24 cellular contexts compared by ENCODE assay signal in the genomic region with DNA sequence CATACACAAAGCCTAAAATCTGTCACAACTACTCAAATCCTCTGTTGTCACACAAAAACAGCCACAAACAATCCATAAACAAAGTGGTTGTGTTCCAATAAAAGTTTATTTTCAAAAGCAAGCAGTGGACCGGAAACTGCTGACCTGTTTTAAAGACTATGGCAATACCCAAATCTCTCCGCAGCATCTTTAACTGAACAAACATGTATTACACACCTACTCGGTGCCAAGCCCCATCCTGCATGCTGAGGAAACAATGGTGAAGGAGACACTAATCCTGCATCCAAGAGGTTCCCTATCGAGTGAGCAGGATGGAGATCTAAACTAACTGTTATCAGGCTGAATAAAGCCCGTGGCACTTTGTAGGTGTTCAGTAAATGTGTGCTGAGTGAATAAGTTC. TPM values are rescaled to one million over a fixed set of nuclear protein-coding genes. Genes with fewer than 3 reads are reported as not detected.
DNase-seq lines count a peak whose midpoint lies in the region; ATAC-seq and TF ChIP-seq lines count a peak whose summit lies in the region.
"Had no signal": no experiment of that assay in that cellular context is flagged by ENCODE, and none has a peak within 500 bp of the region (broad histone marks: within the 10 kb centered on the region; RNA-seq: fewer than 3 reads in every experiment).

No MANE protein-coding gene starts in this region.

- no peak for TF ChIP-seq EP300 in tibial nerve (IDR thresholded peaks at IDR 0.05)

- no peak overlapping the region for H3K4me3 Mint-ChIP-seq in T-helper 17 cell
- H3K4me3 Mint-ChIP-seq: CD14-positive monocyte; CD4-positive, alpha-beta T cell; CD8-positive, alpha-beta memory T cell had no signal

- DNase-seq in LNCaP clone FGC (ENCODE audit: low read depth) (peak; percentile 35), T-helper 17 cell (no peak), dorsolateral prefrontal cortex (no peak), tibial nerve (ENCODE audit: low spot score in 2 of 2) (no peak)
- no peak for DNase-seq in stimulated activated CD4-positive, alpha-beta T cell treated with anti-CD3 and anti-CD28 coated beads, Interleukin-2, amount 100 ng/mL, for 24 hours
- DNase-seq: 8988T; ACHN; AML-193; BE2C; CD4-positive, alpha-beta T cell; CD8-positive, alpha-beta memory T cell; DMS 273 treated with DMSO at 0.1 percent for 48 hours; DMS79; EL; GDM1; GOT3; H7; HCEC 1CT had no signal

- ATAC-seq in T-helper 17 cell (no peak), HG02852 (IDR thresholded peaks at IDR 0.05; ENCODE audit: unreplicated experiment) (no peak)
- ATAC-seq: GM12878 had no signal

- H3K4me1 ChIP-seq in tibial nerve = no peaks in the 10 kb centered on the region
- H3K4me1 ChIP-seq: BE2C; BLaER1 treated with 17β-estradiol and CSF1 and Interleukin-3, amounts not matched to agents 10 nM and 100 nM had no signal

- H3K36me3 ChIP-seq in tibial nerve = peaks cover 0 to 78% (median 8%) of the 10 kb centered on the region in 3 donors

- WGBS in tibial nerve, 2 donors = 90 to 91% methylated on average over 5 of the region's 5 CpGs

- intact Hi-C loops in dorsolateral prefrontal cortex (cut with DNase I) = no loop called here

- H3K9me3 ChIP-seq in T-helper 17 cell (ENCODE audit: control insufficient read depth, low read length, poor library complexity, severe bottlenecking) (no peaks in the 10 kb centered on the region), tibial nerve (no peaks in the 10 kb centered on the region)
- H3K9me3 ChIP-seq: A549; BE2C; BLaER1 treated with 17β-estradiol and CSF1 and Interleukin-3, amounts not matched to agents 10 nM and 100 nM had no signal

- TF ChIP-seq CTCF in LNCaP clone FGC (IDR thresholded peaks at IDR 0.05; ENCODE audit: control insufficient read depth, extremely low read depth, insufficient read depth) = no peak
- TF ChIP-seq CTCF in dorsolateral prefrontal cortex (IDR thresholded peaks at IDR 0.05 in 54 of 56, conservative IDR thresholded peaks at IDR 0.05 in 2 of 56; ENCODE audit: low read depth in 1 of 56, partially characterized antibody in 56 of 56) = no peak
- TF ChIP-seq CTCF in tibial nerve (IDR thresholded peaks at IDR 0.05) = no peak

- H3K27me3 ChIP-seq in dorsolateral prefrontal cortex (no peaks in the 10 kb centered on the region), tibial nerve (no peaks in the 10 kb centered on the region)
- H3K27me3 ChIP-seq: BE2C; BLaER1 treated with 17β-estradiol and CSF1 and Interleukin-3, amounts not matched to agents 10 nM and 100 nM had no signal

- H3K27me3 Mint-ChIP-seq in T-helper 17 cell = no peaks in the 10 kb centered on the region
- H3K27me3 Mint-ChIP-seq: CD4-positive, alpha-beta T cell; CD8-positive, alpha-beta memory T cell had no signal

- no peak for TF ChIP-seq POLR2A in tibial nerve (IDR thresholded peaks at IDR 0.05)

- H3K36me3 Mint-ChIP-seq in T-helper 17 cell (ENCODE audit: low read depth) = peaks cover 23% of the 10 kb centered on the region

- H3K4me3 ChIP-seq in LNCaP clone FGC (ENCODE audit: low read depth, low read length) (no peak overlapping the region), dorsolateral prefrontal cortex (no peak overlapping the region), tibial nerve (no peak overlapping the region)
- H3K4me3 ChIP-seq: A549; BLaER1 treated with 17β-estradiol and CSF1 and Interleukin-3, amounts not matched to agents 10 nM and 100 nM; GM12878 had no signal

- H3K27ac ChIP-seq in dorsolateral prefrontal cortex = peak overlapping the region in 38 of 59 donors; percentile 32 to 95 (median 90)
- peak overlapping the region; percentile 87 for H3K27ac ChIP-seq in temporal lobe (ENCODE audit: low read depth, low read length)
- no peak overlapping the region for H3K27ac ChIP-seq in tibial nerve
- H3K27ac ChIP-seq: A549; BLaER1 treated with 17β-estradiol and CSF1 and Interleukin-3, amounts not matched to agents 10 nM and 100 nM had no signal

- peak overlapping the region; percentile 82 for H3K27ac Mint-ChIP-seq in T-helper 17 cell
- H3K27ac Mint-ChIP-seq: CD4-positive, alpha-beta T cell had no signal

- H3K4me1 Mint-ChIP-seq in T-helper 17 cell = peaks cover 26% of the 10 kb centered on the region

RNA-seq across cellular contexts. Expression of a gene that starts 11.2 kb away (rescaled TPM):
- 10 to 100 TPM; 59.5 to 68.1 TPM for total RNA-seq in T-helper 17 cell
- total RNA-seq in dorsolateral prefrontal cortex = 100 to 1,000 TPM in 7 of 120 experiments, 10 to 100 TPM in 113; 45.9 to 132 (median 71.9) TPM
- 29.0 TPM for total RNA-seq in temporal lobe
- 100 to 1,000 TPM in 1 of 4 donors, 10 to 100 TPM in 3; 48.1 to 127 (median 76.7) TPM for total RNA-seq in tibial nerve

Comparison
In these comparisons a context has a peak if more than half of its experiments do, and no peak if none do; other contexts are left out.
1. H3K27ac ChIP-seq: peak in dorsolateral prefrontal cortex (38 of 59) and temporal lobe (single experiment); none in tibial nerve (0 of 4).